23 cellular contexts compared by ENCODE assay signal in the genomic region with DNA sequence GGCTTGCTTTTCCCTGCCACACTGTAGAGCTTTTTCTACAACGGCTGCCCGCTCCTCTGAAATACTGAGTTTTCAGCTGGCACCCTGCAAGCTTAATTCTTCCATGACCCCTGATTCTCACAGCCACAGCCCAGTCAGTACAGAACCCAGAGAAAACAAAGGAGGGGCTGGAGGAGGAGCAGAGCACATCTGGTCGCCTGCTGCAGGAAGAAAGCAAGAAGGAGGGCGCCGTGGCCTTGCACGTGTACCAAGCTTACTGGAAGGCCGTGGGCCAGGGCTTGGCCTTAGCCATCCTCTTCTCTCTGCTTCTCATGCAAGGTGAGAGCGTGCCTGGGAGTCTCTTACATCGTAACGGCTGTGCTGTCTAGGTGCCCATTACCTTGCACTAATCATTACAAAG. TPM values are rescaled to one million over a fixed set of nuclear protein-coding genes. Genes with fewer than 3 reads are reported as not detected.
DNase-seq lines count a peak whose midpoint lies in the region; ATAC-seq, FAIRE-seq and TF ChIP-seq lines count a peak whose summit lies in the region.
"Had no signal": no experiment of that assay in that cellular context is flagged by ENCODE, and none has a peak within 500 bp of the region (broad histone marks: within the 10 kb centered on the region; RNA-seq: fewer than 3 reads in every experiment).

No MANE protein-coding gene starts in this region.

- H3K4me3 ChIP-seq in BLaER1 (no peak overlapping the region), testis (no peak overlapping the region), small intestine (ENCODE audit: low read depth in 1 of 2, low read length in 2 of 2) (no peak overlapping the region)

- no peaks in the 10 kb centered on the region for H4K20me1 ChIP-seq in BLaER1

- ATAC-seq in HG03432 (IDR thresholded peaks at IDR 0.05; ENCODE audit: unreplicated experiment), result no peak
- ATAC-seq in omental fat pad (ENCODE audit: low FRiP score), result no peak
- ATAC-seq: HepG2 had no signal

- H3K4me2 ChIP-seq in BLaER1, result peak overlapping the region; percentile 79
- H3K4me2 ChIP-seq: SK-N-SH had no signal

- POLR2A ChIA-PET in RWPE1 (lab: Yijun Ruan, JAX; ENCODE audit: low non-redundant PET), result no interaction called here

- H3K4me1 ChIP-seq in BLaER1 (peaks cover 43% of the 10 kb centered on the region), testis (no peaks in the 10 kb centered on the region), small intestine (ENCODE audit: control insufficient read depth in 2 of 2, insufficient read depth in 1 of 2, low read depth in 1 of 2, low read length in 1 of 2) (no peaks in the 10 kb centered on the region)

- H3K9me3 ChIP-seq in BLaER1 (no peaks in the 10 kb centered on the region), testis (no peaks in the 10 kb centered on the region), small intestine (ENCODE audit: control insufficient read depth, low read depth) (no peaks in the 10 kb centered on the region)
- H3K9me3 ChIP-seq: SK-N-SH had no signal

- H3K27me3 ChIP-seq in BLaER1, result no peaks in the 10 kb centered on the region
- H3K27me3 ChIP-seq in testis, result no peaks in the 10 kb centered on the region
- no peaks in the 10 kb centered on the region for H3K27me3 ChIP-seq in small intestine (ENCODE audit: control insufficient read depth in 2 of 2, insufficient read depth in 2 of 2, low read length in 2 of 2)

- no peak for TF ChIP-seq POLR2A in testis (IDR thresholded peaks at IDR 0.05)

- CTCF ChIA-PET in RWPE1 (lab: Yijun Ruan, JAX), result interaction anchor here (0.6 to 1.0 kb wide), 2 partner anchors 10 to 53 kb away, joined by 3 to 7 read pairs; no protein-coding TSS in a partner anchor

- peaks cover 63% of the 10 kb centered on the region for H3K36me3 ChIP-seq in BLaER1
- H3K36me3 ChIP-seq in testis (ENCODE audit: low read depth, missing control alignments), result no peaks in the 10 kb centered on the region
- peaks cover 12 to 21% of the 10 kb centered on the region in 2 donors for H3K36me3 ChIP-seq in small intestine (ENCODE audit: control insufficient read depth in 2 of 2, insufficient read depth in 2 of 2, low read length in 2 of 2)

- FAIRE-seq in small intestine (lab: Jason Lieb, UNC), result no peak
- FAIRE-seq: HepG2 had no signal

- 80% methylated on average over 10 of the region's 10 CpGs for WGBS in testis, 2 donors
- WGBS in small intestine, 3 donors, result 90 to 93% (median 91%) methylated on average over 9 to 10 of the region's 10 CpGs

- DNase-seq in RWPE1 (ENCODE audit: low spot score) (no peak), fibroblast of gingiva (ENCODE audit: low read depth) (peak; percentile 14), testis (peak; percentile 38), omental fat pad (ENCODE audit: low spot score) (no peak), small intestine (no peak)
- DNase-seq: ACHN; CD4-positive, CD25-positive, alpha-beta regulatory T cell; DMS79; KBM-7; NCI-H1092; NCI-H1436 treated with DMSO at 0.1 percent for 48 hours; NCI-H1930; NCI-H2227 treated with DMSO at 0.1 percent for 48 hours; NCI-H510A treated with DMSO at 0.1 percent for 48 hours; NCI-H748 treated with DMSO at 0.1 percent for 48 hours; NK-92 treated with Interleukin-12 subunit alpha and Interleukin-12 subunit beta, amount 100 ng/mL, for 24 hours; SIG-M5 had no signal

- intact Hi-C loops in testis (cut with DNase I; ENCODE audit: low total_unique reads), result no loop called here

- H3K27ac ChIP-seq in BLaER1 (peak overlapping the region; percentile 45), RWPE1 (peak overlapping the region; percentile 72), testis (no peak overlapping the region), small intestine (ENCODE audit: low read depth in 1 of 2, low read length in 1 of 2) (no peak overlapping the region)
- H3K27ac ChIP-seq: HL-60 had no signal

- TF ChIP-seq CTCF in RWPE1 (conservative IDR thresholded peaks at IDR 0.05; ENCODE audit: low read depth), result no peak
- TF ChIP-seq CTCF in testis (IDR thresholded peaks at IDR 0.05), result no peak
- no peak for TF ChIP-seq CTCF in omental fat pad (IDR thresholded peaks at IDR 0.05)

- peak overlapping the region; percentile 37; the same call in 1 of the 2 replicates for H3K9ac ChIP-seq in BLaER1
- H3K9ac ChIP-seq: SK-N-SH had no signal

RNA-seq across cellular contexts. Expression of gene DLK2, which starts 11.3 kb away (rescaled TPM):
- total RNA-seq in testis, result 1 to 10 TPM; 1.7 to 1.9 TPM
- 1.3 TPM for polyA plus RNA-seq in testis (ENCODE audit: insufficient read depth, low read depth, low replicate concordance)
- total RNA-seq in omental fat pad, result 1 to 10 TPM in 3 of 4 donors, not detected in 1; 1.1 to 1.5 (median 1.2) TPM
- polyA plus RNA-seq in small intestine, result under 1 TPM in 1 of 3 donors, not detected in 2; 0.72 TPM
- total RNA-seq: B cell had no signal

RNA-seq across cellular contexts. Expression of gene ABCC10, which starts 16.7 kb away (rescaled TPM):
- total RNA-seq in testis (10 to 100 TPM; 29.2 to 34.0 TPM), omental fat pad (10 to 100 TPM; 11.5 to 21.9 (median 14.2) TPM)
- polyA plus RNA-seq in testis (ENCODE audit: insufficient read depth, low read depth, low replicate concordance) (21.0 TPM), small intestine (10 to 100 TPM; 15.7 to 31.1 (median 21.3) TPM)

RNA-seq across cellular contexts. Expression of gene TJAP1, which starts 33.3 kb away (rescaled TPM):
- total RNA-seq in testis (10 to 100 TPM; 55.9 to 59.1 TPM), omental fat pad (10 to 100 TPM; 12.6 to 23.5 (median 15.7) TPM)
- polyA plus RNA-seq in testis (ENCODE audit: insufficient read depth, low read depth, low replicate concordance) (35.4 TPM), small intestine (10 to 100 TPM; 17.2 to 30.3 (median 29.3) TPM)

Comparison
In these comparisons a context has a peak if more than half of its experiments do, and no peak if none do; other contexts are left out.
1. H3K27ac ChIP-seq: peak in BLaER1 (single experiment) and RWPE1 (single experiment); none in testis (0 of 2) and small intestine (0 of 2).
2. DNase-seq: peak in fibroblast of gingiva (single experiment) and testis (single experiment); none in RWPE1 (single experiment), omental fat pad (single experiment) and small intestine (single experiment).